1 cellular context compared by ENCODE assay signal in genomic region chr1:20358761-20359263, GRCh38.
TF ChIP-seq lines count a peak whose summit lies in the region.

No MANE protein-coding gene starts in this region.

TF ChIP-seq in HEK293, 187 proteins besides CTCF, POLR2A, EP300 and RAD21 (continued from another document):
- peak; percentile 88 for TF ChIP-seq REST (tag by site-specific recombination; IDR thresholded peaks at IDR 0.05)
- TF ChIP-seq ZNF2 (tag by site-specific recombination; IDR thresholded peaks at IDR 0.05) = peak; percentile 49; the same call in 1 of the 2 replicates
- TF ChIP-seq RBAK (tag by site-specific recombination; IDR thresholded peaks at IDR 0.05) = no peak
- peak; percentile 75 for TF ChIP-seq FEZF1 (tag by site-specific recombination; IDR thresholded peaks at IDR 0.05)
- no peak for TF ChIP-seq ZNF133 (tag by site-specific recombination; IDR thresholded peaks at IDR 0.05)
- TF ChIP-seq ZNF514 (tag by site-specific recombination; IDR thresholded peaks at IDR 0.05) = no peak
